ENCODE assay signal across 23 cellular contexts in the genomic region with DNA sequence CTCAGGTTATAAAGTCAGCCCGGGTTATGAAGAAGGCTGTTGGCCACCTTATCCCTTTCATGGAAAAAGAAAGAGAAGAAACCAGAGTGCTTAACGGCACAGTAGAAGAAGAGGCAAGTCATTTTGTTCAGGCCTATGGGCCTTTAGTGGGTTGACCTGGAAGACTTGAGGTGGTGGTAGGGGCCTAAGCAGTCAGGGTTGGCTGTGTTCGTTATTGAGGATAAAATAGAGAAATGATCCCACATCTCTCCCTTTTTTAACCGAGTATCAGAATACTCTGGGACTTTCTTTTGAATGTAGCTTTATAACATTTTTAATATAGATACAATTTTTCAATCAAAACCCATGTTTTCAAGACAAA.
DNase-seq lines count a peak whose midpoint lies in the region; ATAC-seq and TF ChIP-seq lines count a peak whose summit lies in the region.
"Had no signal": no experiment of that assay in that cellular context is flagged by ENCODE, and none has a peak within 500 bp of the region (broad histone marks: within the 10 kb centered on the region; RNA-seq: fewer than 3 reads in every experiment).

No MANE protein-coding gene starts in this region.

- TF ChIP-seq EP300 in esophagus muscularis mucosa (IDR thresholded peaks at IDR 0.05) (no peak), stomach (IDR thresholded peaks at IDR 0.05) (no peak)

- TF ChIP-seq CTCF in esophagus muscularis mucosa (IDR thresholded peaks at IDR 0.05) (no peak), stomach (IDR thresholded peaks at IDR 0.05) (no peak), prostate gland (IDR thresholded peaks at IDR 0.05) (no peak)

- POLR2A ChIA-PET in naive thymus-derived CD4-positive, alpha-beta T cell (lab: Charles Lee): interaction anchor here (0.6 to 0.7 kb wide), 2 partner anchors 29 to 31 kb away, joined by 3 to 4 read pairs; no protein-coding TSS in a partner anchor

- H3K9me3 ChIP-seq in esophagus muscularis mucosa: no peaks in the 10 kb centered on the region
- H3K9me3 ChIP-seq in naive thymus-derived CD4-positive, alpha-beta T cell (ENCODE audit: control insufficient read depth in 2 of 3, low read length in 3 of 3): no peaks in the 10 kb centered on the region
- H3K9me3 ChIP-seq in stomach: no peaks in the 10 kb centered on the region
- no peaks in the 10 kb centered on the region for H3K9me3 ChIP-seq in prostate gland
- H3K9me3 ChIP-seq: lower lobe of right lung had no signal

- H3K36me3 ChIP-seq in esophagus muscularis mucosa: peaks cover 0 to 76% (median 48%) of the 10 kb centered on the region in 4 donors
- H3K36me3 ChIP-seq in naive thymus-derived CD4-positive, alpha-beta T cell (ENCODE audit: control insufficient read depth in 2 of 3, insufficient read depth in 3 of 3, low read length in 3 of 3): peaks cover 4 to 52% (median 9%) of the 10 kb centered on the region in 3 experiments
- peaks cover 0 to 99% (median 85%) of the 10 kb centered on the region in 4 donors for H3K36me3 ChIP-seq in stomach
- peaks cover 0 to 4% of the 10 kb centered on the region in 2 donors for H3K36me3 ChIP-seq in prostate gland

- H3K27ac ChIP-seq in esophagus muscularis mucosa (replicated peaks in 1 of 4): peak overlapping the region; percentile 47 to 77 (median 73)
- no peak overlapping the region for H3K27ac ChIP-seq in naive thymus-derived CD4-positive, alpha-beta T cell (ENCODE audit: low read depth, low read length)
- H3K27ac ChIP-seq in stomach: peak overlapping the region in 4 of 5 donors; percentile 1 to 81 (median 55)
- no peak overlapping the region for H3K27ac ChIP-seq in prostate gland
- H3K27ac ChIP-seq: 22Rv1, brain microvascular endothelial cell, foreskin keratinocyte, lower lobe of right lung had no signal

- H3K4me3 ChIP-seq in esophagus muscularis mucosa (no peak overlapping the region), stomach (no peak overlapping the region), prostate gland (no peak overlapping the region)
- H3K4me3 ChIP-seq in naive thymus-derived CD4-positive, alpha-beta T cell (ENCODE audit: low read length): no peak overlapping the region
- H3K4me3 ChIP-seq: lower lobe of right lung had no signal

- intact Hi-C loops in esophagus muscularis mucosa (cut with DNase I) (no loop called here), stomach (cut with DNase I; ENCODE audit: low total_unique reads) (no loop called here), prostate gland (cut with DNase I) (loop anchor here (10.0 kb wide), 1 partner anchor 257 kb away; the partner anchor contains the start of gene HEATR1)
- intact Hi-C loops in naive thymus-derived CD4-positive, alpha-beta T cell (cut with micrococcal nuclease): no loop called here

- WGBS in esophagus muscularis mucosa: 93% methylated on average over 4 of the region's 4 CpGs
- 86 to 95% (median 92%) methylated on average over 4 of the region's 4 CpGs for WGBS in stomach, 5 donors
- WGBS in prostate gland: 95% methylated on average over 4 of the region's 4 CpGs

- H3K4me1 ChIP-seq in esophagus muscularis mucosa (peaks cover 17 to 78% (median 56%) of the 10 kb centered on the region in 4 donors), stomach (peaks cover 0 to 43% (median 10%) of the 10 kb centered on the region in 4 donors), prostate gland (replicated peaks) (no peaks in the 10 kb centered on the region)
- H3K4me1 ChIP-seq in naive thymus-derived CD4-positive, alpha-beta T cell (ENCODE audit: control insufficient read depth in 2 of 2, insufficient read depth in 2 of 2, low read length in 2 of 2): peaks cover 0 to 15% of the 10 kb centered on the region in 2 donors
- H3K4me1 ChIP-seq: foreskin keratinocyte, lower lobe of right lung had no signal

- peaks cover 39% of the 10 kb centered on the region for H3K4me1 Mint-ChIP-seq in activated T-cell treated with anti-CD3 and anti-CD28 coated beads, Interleukin-2, amount 50 U/mL, for 24 hours (ENCODE audit: low read depth)
- H3K4me1 Mint-ChIP-seq in naive thymus-derived CD4-positive, alpha-beta T cell: peaks cover 11 to 51% (median 29%) of the 10 kb centered on the region in 7 donors
- H3K4me1 Mint-ChIP-seq: activated B cell treated with CpG ODN at 0.5 μM for 24 hours had no signal

- peak overlapping the region; percentile 64 for H3K27ac Mint-ChIP-seq in activated T-cell treated with anti-CD3 and anti-CD28 coated beads, Interleukin-2, amount 50 U/mL, for 24 hours
- peak overlapping the region in 8 of 9 donors; percentile 73 to 87 (median 81) for H3K27ac Mint-ChIP-seq in naive thymus-derived CD4-positive, alpha-beta T cell
- H3K27ac Mint-ChIP-seq: activated B cell treated with CpG ODN at 0.5 μM for 24 hours had no signal

- H3K27me3 Mint-ChIP-seq in activated T-cell treated with anti-CD3 and anti-CD28 coated beads, Interleukin-2, amount 50 U/mL, for 24 hours: no peaks in the 10 kb centered on the region
- no peaks in the 10 kb centered on the region for H3K27me3 Mint-ChIP-seq in naive thymus-derived CD4-positive, alpha-beta T cell
- H3K27me3 Mint-ChIP-seq: activated B cell treated with CpG ODN at 0.5 μM for 24 hours; CD8-positive, alpha-beta memory T cell; effector memory CD8-positive, alpha-beta T cell had no signal

- H3K4me3 Mint-ChIP-seq in activated T-cell treated with anti-CD3 and anti-CD28 coated beads, Interleukin-2, amount 50 U/mL, for 24 hours: no peak overlapping the region
- peak overlapping the region in 4 of 10 donors; percentile 39 to 73 (median 64) for H3K4me3 Mint-ChIP-seq in naive thymus-derived CD4-positive, alpha-beta T cell
- H3K4me3 Mint-ChIP-seq: activated B cell treated with CpG ODN at 0.5 μM for 24 hours; CD8-positive, alpha-beta memory T cell; effector memory CD8-positive, alpha-beta T cell had no signal

- no peak for ATAC-seq in naive thymus-derived CD4-positive, alpha-beta T cell
- ATAC-seq: effector memory CD8-positive, alpha-beta T cell; foreskin keratinocyte had no signal

- H3K9me3 Mint-ChIP-seq in activated T-cell treated with anti-CD3 and anti-CD28 coated beads, Interleukin-2, amount 50 U/mL, for 24 hours: peaks cover 4% of the 10 kb centered on the region
- peaks cover 0 to 5% (median 0%) of the 10 kb centered on the region in 11 donors for H3K9me3 Mint-ChIP-seq in naive thymus-derived CD4-positive, alpha-beta T cell
- H3K9me3 Mint-ChIP-seq: activated B cell treated with CpG ODN at 0.5 μM for 24 hours; CD8-positive, alpha-beta memory T cell; effector memory CD8-positive, alpha-beta T cell had no signal

- DNase-seq in activated T-cell treated with anti-CD3 and anti-CD28 coated beads, Interleukin-2, amount 50 U/mL, for 24 hours: no peak
- DNase-seq in activated T-cell treated with anti-CD3 and anti-CD28 coated beads for 4 hours (no peak), esophagus muscularis mucosa (ENCODE audit: extremely low spot score) (no peak), stomach (no peak), NCI-H2081 (lab: John Stamatoyannopoulos, UW) (no peak), prostate gland (ENCODE audit: low spot score) (no peak), NCI-H1105 (lab: John Stamatoyannopoulos, UW) (no peak)
- no peak for DNase-seq in naive thymus-derived CD4-positive, alpha-beta T cell
- DNase-seq: activated B cell treated with CpG ODN at 0.5 μM for 24 hours; activated CD4-positive, alpha-beta T cell treated with anti-CD3 and anti-CD28 coated beads, Interleukin-2, amount 50 U/mL, for 4 hours; activated effector memory CD4-positive, alpha-beta T cell treated with anti-CD3 and anti-CD28 coated beads, Interleukin-2, amount 50 U/mL, for 16 hours; brain microvascular endothelial cell; DMS153; effector memory CD8-positive, alpha-beta T cell; foreskin keratinocyte; GOT3; lower lobe of right lung; NCI-H1436 treated with DMSO at 0.1 percent for 48 hours; NCI-H524 treated with DMSO at 0.1 percent for 48 hours; SIG-M5; stimulated activated CD4-positive, alpha-beta T cell treated with anti-CD3 and anti-CD28 coated beads, Interleukin-4, amount 100 ng/mL, for 24 hours had no signal

- peaks cover 97% of the 10 kb centered on the region for H3K36me3 Mint-ChIP-seq in activated T-cell treated with anti-CD3 and anti-CD28 coated beads, Interleukin-2, amount 50 U/mL, for 24 hours (ENCODE audit: low read depth)
- peaks cover 23 to 85% (median 68%) of the 10 kb centered on the region in 5 donors for H3K36me3 Mint-ChIP-seq in naive thymus-derived CD4-positive, alpha-beta T cell

- TF ChIP-seq POLR2A in esophagus muscularis mucosa (IDR thresholded peaks at IDR 0.05; ENCODE audit: low read depth): no peak
- TF ChIP-seq POLR2A in stomach (IDR thresholded peaks at IDR 0.05): no peak
- TF ChIP-seq POLR2A in prostate gland (IDR thresholded peaks at IDR 0.05): no peak

- CTCF ChIA-PET in naive thymus-derived CD4-positive, alpha-beta T cell (lab: Charles Lee): interaction anchor here (0.6 kb wide), 1 partner anchor 762 kb away, joined by 3 read pairs; no protein-coding TSS in a partner anchor

- H3K27me3 ChIP-seq in esophagus muscularis mucosa: no peaks in the 10 kb centered on the region
- H3K27me3 ChIP-seq in naive thymus-derived CD4-positive, alpha-beta T cell (ENCODE audit: control insufficient read depth in 2 of 2, insufficient read depth in 2 of 2, low read length in 2 of 2): no peaks in the 10 kb centered on the region
- no peaks in the 10 kb centered on the region for H3K27me3 ChIP-seq in stomach
- no peaks in the 10 kb centered on the region for H3K27me3 ChIP-seq in prostate gland (replicated peaks; ENCODE audit: insufficient read depth)
- H3K27me3 ChIP-seq: brain microvascular endothelial cell, foreskin keratinocyte had no signal

Comparison
In these comparisons a context has a peak if more than half of its experiments do, and no peak if none do; other contexts are left out.
1. H3K27ac ChIP-seq: peak in esophagus muscularis mucosa (4 of 4) and stomach (4 of 5); none in naive thymus-derived CD4-positive, alpha-beta T cell (single experiment) and prostate gland (0 of 2).